8 cellular contexts compared by ENCODE assay signal in genomic region chr3:128426128-128426921, GRCh38. TPM values are rescaled to one million over a fixed set of nuclear protein-coding genes. Genes with fewer than 3 reads are reported as not detected.
A peak's percentile ranks its signal among the peaks of the same experiment; 100 is the strongest.
DNase-seq lines count a peak whose midpoint lies in the region; ATAC-seq and TF ChIP-seq lines count a peak whose summit lies in the region.

No MANE protein-coding gene starts in this region.

- intact Hi-C loops in Right ventricle myocardium superior (cut with DNase I) = loop anchor here (5.0 kb wide), 2 partner anchors 71 to 181 kb away; no protein-coding TSS in a partner anchor

- peak; percentile 75 for ATAC-seq in HG03064 (IDR thresholded peaks at IDR 0.05; ENCODE audit: low read depth, unreplicated experiment)
- ATAC-seq in Right ventricle myocardium superior (ENCODE audit: poor library complexity) = peak; percentile 95

- DNase-seq in NCI-H2227 (lab: John Stamatoyannopoulos, UW; ENCODE audit: unreplicated experiment) (peak; percentile 54), NCI-H2227 treated with DMSO at 0.1 percent for 48 hours (lab: John Stamatoyannopoulos, UW) (no peak), Peyer's patch (peak in 1 of 3 donors; percentile 63), Right ventricle myocardium superior (peak; percentile 65), retina (peak; percentile 79), DMS79 (lab: John Stamatoyannopoulos, UW) (no peak)
- peak; percentile 25 for DNase-seq in activated gamma-delta T cell treated with anti-CD3 and anti-CD28 coated beads, Interleukin-2, amount 50 U/mL, for 16 hours (ENCODE audit: low read depth)

- TF ChIP-seq POLR2A in Peyer's patch (IDR thresholded peaks at IDR 0.05) = no peak

- no peaks in the 10 kb centered on the region for H3K36me3 ChIP-seq in Peyer's patch

- no peak overlapping the region for H3K27ac ChIP-seq in Peyer's patch

- no peaks in the 10 kb centered on the region for H3K27me3 ChIP-seq in Peyer's patch

- peak; percentile 69 to 95 (median 88) for TF ChIP-seq CTCF in Peyer's patch (IDR thresholded peaks at IDR 0.05)

- no peaks in the 10 kb centered on the region for H3K9me3 ChIP-seq in Peyer's patch

- peaks cover 0 to 10% (median 4%) of the 10 kb centered on the region in 4 donors for H3K4me1 ChIP-seq in Peyer's patch

- H3K4me3 ChIP-seq in Peyer's patch = peak overlapping the region in 3 of 4 donors; percentile 30 to 48 (median 45)

RNA-seq across cellular contexts. Expression of gene DNAJB8, which starts 40.4 kb away (rescaled TPM):
- total RNA-seq in Peyer's patch (not detected), Right ventricle myocardium superior (not detected)

Comparison
In these comparisons a context has a peak if more than half of its experiments do, and no peak if none do; other contexts are left out.
1. DNase-seq: peak in NCI-H2227 (single experiment), activated gamma-delta T cell treated with anti-CD3 and anti-CD28 coated beads, Interleukin-2, amount 50 U/mL, for 16 hours (single experiment), Right ventricle myocardium superior (single experiment) and retina (single experiment); none in NCI-H2227 treated with DMSO at 0.1 percent for 48 hours (single experiment) and DMS79 (single experiment).